21 cellular contexts compared by ENCODE assay signal in genomic region chr15:70199124-70199482, GRCh38.
"Had no signal": no experiment of that assay in that cellular context is flagged by ENCODE, and none has a peak within 500 bp of the region (broad histone marks: within the 10 kb centered on the region; RNA-seq: fewer than 3 reads in every experiment).

No MANE protein-coding gene starts in this region.

- H3K27me3 ChIP-seq: tibial artery, uterus had no signal

- H3K27ac ChIP-seq: epithelial cell of prostate, tibial artery, uterus had no signal

- FAIRE-seq: keratinocyte had no signal

- H3K4me3 ChIP-seq: lung, tibial artery, uterus had no signal

- ATAC-seq: activated CD4-positive, alpha-beta T cell treated with anti-CD3 and anti-CD28 coated beads for 36 hours; activated naive CD8-positive, alpha-beta T cell treated with anti-CD3 and anti-CD28 coated beads, Interleukin-2, amount 50 U/mL, for 24 hours; stimulated activated naive CD8-positive, alpha-beta T cell treated with anti-CD3 and anti-CD28 coated beads, Interleukin-15, Interleukin-2, amounts not matched to agents 100 U/mL and 50 U/mL, for 24 hours had no signal

- H3K36me3 ChIP-seq: tibial artery, uterus had no signal

- DNase-seq: activated CD4-positive, alpha-beta T cell treated with anti-CD3 and anti-CD28 coated beads for 36 hours; activated CD4-positive, alpha-beta T cell treated with anti-CD3 and anti-CD28 coated beads, Interleukin-2, amount 50 U/mL, for 48 hours; activated naive CD4-positive, alpha-beta T cell treated with Interleukin-2 at 50 U/mL for 16 hours; activated naive CD8-positive, alpha-beta T cell treated with anti-CD3 and anti-CD28 coated beads, Interleukin-2, amount 50 U/mL, for 24 hours; activated T-cell treated with anti-CD3 and anti-CD28 coated beads for 4 hours; anterior cingulate cortex; caudate nucleus; foreskin fibroblast; glutamatergic neuron; hippocampal formation; midbrain; nephron progenitor cell; occipital lobe; retina; stimulated activated naive CD8-positive, alpha-beta T cell treated with anti-CD3 and anti-CD28 coated beads, Interleukin-15, Interleukin-2, amounts not matched to agents 100 U/mL and 50 U/mL, for 24 hours; substantia nigra; uterus had no signal

- H3K9me3 ChIP-seq: tibial artery, uterus had no signal
